In the genomic region with DNA sequence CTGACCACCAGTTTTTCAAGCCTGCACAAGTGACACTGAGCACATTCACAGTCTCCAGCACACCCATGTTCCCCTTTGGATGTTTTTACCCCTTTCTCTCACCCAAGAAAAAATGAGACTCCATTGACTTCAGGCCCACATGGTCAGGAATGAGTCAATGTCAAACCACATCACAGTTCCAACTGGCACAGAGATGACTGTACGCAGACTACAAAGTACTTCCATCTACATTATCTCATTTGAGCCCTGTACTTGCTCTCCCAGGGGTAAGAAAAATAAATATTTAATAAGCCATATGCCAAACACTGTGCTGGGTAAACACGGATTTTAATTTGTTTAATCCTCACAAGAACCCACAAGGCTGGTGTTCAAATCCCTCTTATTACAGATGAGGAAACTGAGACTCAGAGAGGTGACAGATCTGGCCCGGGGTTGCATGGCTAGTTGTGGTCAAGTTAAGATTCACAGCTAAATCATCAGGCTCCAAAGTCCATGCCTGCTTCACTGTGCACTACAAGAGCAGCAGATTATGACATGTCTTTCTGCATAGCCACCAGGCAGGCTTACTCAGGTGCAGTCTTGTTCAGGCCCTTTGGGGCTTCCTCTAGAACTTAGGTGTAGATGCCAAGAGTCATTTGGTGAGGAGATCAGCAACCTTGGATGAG, we compare ENCODE assay signal across 9 cellular contexts.
DNase-seq lines count a peak whose midpoint lies in the region; ATAC-seq and TF ChIP-seq lines count a peak whose summit lies in the region.
"Had no signal": no experiment of that assay in that cellular context is flagged by ENCODE, and none has a peak within 500 bp of the region (broad histone marks: within the 10 kb centered on the region; RNA-seq: fewer than 3 reads in every experiment).

No MANE protein-coding gene starts in this region.

- POLR2A ChIA-PET in GM10248 (lab: Yijun Ruan, JAX), result no interaction called here

- peak; percentile 92 for ATAC-seq in GM19328 (IDR thresholded peaks at IDR 0.05; ENCODE audit: unreplicated experiment)
- peak; percentile 94 for ATAC-seq in HG03045 (IDR thresholded peaks at IDR 0.05; ENCODE audit: unreplicated experiment)
- ATAC-seq in activated naive CD8-positive, alpha-beta T cell treated with anti-CD3 and anti-CD28 coated beads, Interleukin-2, amount 50 U/mL, for 24 hours, result peak; percentile 97
- ATAC-seq in Right ventricle myocardium inferior, result no peak

- peaks cover 10% of the 10 kb centered on the region for H3K4me1 Mint-ChIP-seq in activated naive CD8-positive, alpha-beta T cell treated with anti-CD3 and anti-CD28 coated beads, Interleukin-2, amount 50 U/mL, for 24 hours

- peaks cover 2% of the 10 kb centered on the region for H3K36me3 Mint-ChIP-seq in activated naive CD8-positive, alpha-beta T cell treated with anti-CD3 and anti-CD28 coated beads, Interleukin-2, amount 50 U/mL, for 24 hours (ENCODE audit: low read depth)

- peaks cover 4% of the 10 kb centered on the region for H3K27me3 Mint-ChIP-seq in activated naive CD8-positive, alpha-beta T cell treated with anti-CD3 and anti-CD28 coated beads, Interleukin-2, amount 50 U/mL, for 24 hours

- CTCF ChIA-PET in GM10248 (lab: Yijun Ruan, JAX), result no interaction called here

- intact Hi-C loops in Right ventricle myocardium inferior (cut with DNase I), result no loop called here

- DNase-seq in GM10248 (ENCODE audit: extremely low spot score) (peak; percentile 30), NK-92 (lab: John Stamatoyannopoulos, UW; ENCODE audit: unreplicated experiment) (no peak), activated gamma-delta T cell treated with Interleukin-2 at 50 U/mL for 16 hours (no peak), NCI-H345 treated with DMSO at 0.1 percent for 48 hours (lab: John Stamatoyannopoulos, UW; ENCODE audit: unreplicated experiment) (no peak), Right ventricle myocardium inferior (ENCODE audit: missing footprints) (no peak)
- no peak for DNase-seq in activated naive CD8-positive, alpha-beta T cell treated with anti-CD3 and anti-CD28 coated beads, Interleukin-2, amount 50 U/mL, for 24 hours
- DNase-seq: NCI-H2029 had no signal

- H3K27ac Mint-ChIP-seq in activated naive CD8-positive, alpha-beta T cell treated with anti-CD3 and anti-CD28 coated beads, Interleukin-2, amount 50 U/mL, for 24 hours, result peak overlapping the region; percentile 67

- no peaks in the 10 kb centered on the region for H3K9me3 Mint-ChIP-seq in activated naive CD8-positive, alpha-beta T cell treated with anti-CD3 and anti-CD28 coated beads, Interleukin-2, amount 50 U/mL, for 24 hours

- no peak for TF ChIP-seq CTCF in GM10248 (IDR thresholded peaks at IDR 0.05; ENCODE audit: control extremely low read depth, extremely low read depth, low read depth, missing control alignments)

- no peak overlapping the region for H3K4me3 Mint-ChIP-seq in activated naive CD8-positive, alpha-beta T cell treated with anti-CD3 and anti-CD28 coated beads, Interleukin-2, amount 50 U/mL, for 24 hours
